Comparison of ENCODE assay signal across 1 cellular context in the genomic region with DNA sequence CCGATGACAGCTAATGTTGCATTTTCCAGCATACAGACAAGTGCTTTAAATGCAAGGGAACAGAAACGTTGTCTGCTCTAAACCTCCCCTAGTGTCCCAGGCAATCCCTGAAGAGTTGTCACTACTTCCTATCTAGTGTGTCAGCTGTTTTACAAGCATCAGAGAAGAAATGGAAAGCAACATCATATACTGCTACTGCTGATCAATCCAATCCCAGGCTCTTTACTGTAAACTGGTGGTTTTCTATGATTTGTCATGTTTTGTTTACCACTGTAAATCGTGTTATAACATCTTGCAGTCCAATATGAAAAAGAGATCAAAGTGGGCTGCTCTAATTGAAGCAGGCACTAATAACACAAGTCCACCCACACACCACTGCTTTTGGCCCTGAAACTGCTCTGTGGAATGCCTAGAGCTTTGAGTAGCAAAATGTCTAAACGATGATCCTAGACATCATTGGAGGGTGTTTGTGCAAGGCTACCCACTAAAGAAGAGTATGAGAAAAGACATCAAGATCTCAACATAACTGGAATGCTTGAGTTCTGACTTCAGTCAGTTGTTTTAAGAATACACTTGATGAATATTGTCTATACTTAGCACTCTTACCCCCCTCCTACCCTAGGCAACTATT.
TF ChIP-seq lines count a peak whose summit lies in the region.

No MANE protein-coding gene starts in this region.

TF ChIP-seq in neural cell, 6 proteins besides CTCF, POLR2A, EP300 and RAD21 (continued from another document):
- TF ChIP-seq REST (IDR thresholded peaks at IDR 0.05; ENCODE audit: borderline replicate concordance): no peak
- no peak for TF ChIP-seq SMC3 (conservative IDR thresholded peaks at IDR 0.05; ENCODE audit: poor library complexity)
- TF ChIP-seq EZH2 (IDR thresholded peaks at IDR 0.05; ENCODE audit: borderline replicate concordance, insufficient read depth, low read length, poor library complexity, severe bottlenecking): no peak
- no peak for TF ChIP-seq MXI1 (conservative IDR thresholded peaks at IDR 0.05; ENCODE audit: poor library complexity, severe bottlenecking)
- no peak for TF ChIP-seq TAF1 (IDR thresholded peaks at IDR 0.05; ENCODE audit: low read depth)
TF ChIP-seq in neural cell: peak in this region for 0.
